ENCODE assay signal across 25 cellular contexts in the genomic region with DNA sequence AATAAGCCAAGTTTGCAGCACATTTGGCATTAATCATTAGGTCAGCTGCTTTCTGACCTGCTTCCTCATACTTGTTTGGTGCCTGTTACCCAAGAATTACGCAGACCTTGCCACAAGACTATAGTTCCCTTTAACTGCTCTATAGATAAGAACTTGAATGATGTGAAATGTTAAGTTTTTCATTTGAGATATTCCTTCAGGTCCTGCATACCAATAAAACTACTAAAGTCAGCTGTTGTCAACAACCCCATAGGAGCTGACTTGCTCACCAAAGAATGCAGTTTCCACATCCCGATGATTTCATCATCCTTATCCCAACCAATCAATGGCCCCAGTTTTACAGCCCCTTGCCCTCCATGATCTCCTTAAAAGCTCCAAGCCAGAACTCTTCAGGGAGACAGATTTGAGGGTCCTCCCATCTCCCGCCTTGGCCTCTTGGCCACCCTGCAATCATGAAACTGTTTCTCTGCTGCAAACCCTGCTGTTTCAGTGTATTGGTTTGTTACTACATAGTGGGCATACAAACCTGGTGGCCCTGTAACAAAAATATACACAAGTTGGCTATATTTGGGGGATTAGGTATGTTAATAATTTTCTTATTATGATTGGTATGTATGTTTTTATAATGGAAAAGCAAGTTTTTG.
"Had no signal": no experiment of that assay in that cellular context is flagged by ENCODE, and none has a peak within 500 bp of the region (broad histone marks: within the 10 kb centered on the region; RNA-seq: fewer than 3 reads in every experiment).

No MANE protein-coding gene starts in this region.

- H3K9me3 ChIP-seq: pancreas, prostate gland, uterus had no signal

- ATAC-seq: left colon; left lung; lower lobe of right lung; naive thymus-derived CD8-positive, alpha-beta T cell; pancreas; right cardiac atrium; sciatic nerve; stimulated activated effector memory CD8-positive, alpha-beta T cell treated with anti-CD3 and anti-CD28 coated beads, Interleukin-12 subunit alpha, Interleukin-12 subunit beta, amount 100 ng/mL, for 72 hours had no signal

- FAIRE-seq: islet of Langerhans, kidney, pancreas, small intestine had no signal

- H3K27ac ChIP-seq: left lung, lower lobe of right lung, pancreas, prostate gland, spleen, suprapubic skin, thoracic aorta, tibial artery, uterus had no signal

- H3K4me3 ChIP-seq: left lung, lower lobe of right lung, pancreas, prostate gland, spleen, suprapubic skin, thoracic aorta, tibial artery, uterus had no signal

- H3K4me1 ChIP-seq: left lung, lower lobe of right lung, pancreas, prostate gland, spleen, suprapubic skin, tibial artery, uterus had no signal

- DNase-seq: kidney; left colon; left lung; lower lobe of right lung; mammary epithelial cell; mesenchymal stem cell; naive thymus-derived CD8-positive, alpha-beta T cell; nucleus accumbens; pancreas; posterior cingulate gyrus; retina; right cardiac atrium; small intestine; spleen; stimulated activated CD4-positive, alpha-beta T cell treated with anti-CD3 and anti-CD28 coated beads, Interleukin-4, amount 100 ng/mL, for 24 hours; stimulated activated naive CD4-positive, alpha-beta T cell; tibial artery; trophoblast cell; uterus had no signal

- H3K36me3 ChIP-seq: left lung, lower lobe of right lung, pancreas, prostate gland, spleen, suprapubic skin, thoracic aorta, tibial artery, uterus had no signal

- H3K27me3 ChIP-seq: left lung, spleen, suprapubic skin, tibial artery, uterus had no signal
